ENCODE assay signal across 22 cellular contexts in genomic region chr4:138616775-138617174, GRCh38.
DNase-seq lines count a peak whose midpoint lies in the region; ATAC-seq and TF ChIP-seq lines count a peak whose summit lies in the region.
"Had no signal": no experiment of that assay in that cellular context is flagged by ENCODE, and none has a peak within 500 bp of the region (broad histone marks: within the 10 kb centered on the region; RNA-seq: fewer than 3 reads in every experiment).

No MANE protein-coding gene starts in this region.

- POLR2A ChIA-PET in CD4-positive, alpha-beta memory T cell (lab: Charles Lee; ENCODE audit: partially characterized antibody) = no interaction called here

- intact Hi-C loops in CD4-positive, alpha-beta memory T cell (cut with micrococcal nuclease) = no loop called here

- H3K36me3 ChIP-seq in adipocyte (ENCODE audit: control insufficient read depth, insufficient read depth, low read length, severe bottlenecking) = no peaks in the 10 kb centered on the region
- H3K36me3 ChIP-seq in fibroblast of lung (ENCODE audit: control insufficient read depth, insufficient read depth, low read length) = no peaks in the 10 kb centered on the region
- H3K36me3 ChIP-seq in mesenchymal stem cell (ENCODE audit: control insufficient read depth in 1 of 2, insufficient read depth in 2 of 2, low read depth in 1 of 2, low read length in 2 of 2) = no peaks in the 10 kb centered on the region
- no peaks in the 10 kb centered on the region for H3K36me3 ChIP-seq in CD4-positive, alpha-beta memory T cell (ENCODE audit: insufficient read depth, low read length)
- H3K36me3 ChIP-seq: HAP-1, MG63 had no signal

- H3K36me3 Mint-ChIP-seq in CD4-positive, alpha-beta memory T cell = no peaks in the 10 kb centered on the region
- H3K36me3 Mint-ChIP-seq: IgD-negative memory B cell had no signal

- no peak overlapping the region for H3K4me3 ChIP-seq in adipocyte (ENCODE audit: low read length)
- no peak overlapping the region for H3K4me3 ChIP-seq in fibroblast of lung (replicated peaks in 1 of 4; ENCODE audit: control extremely low read depth in 1 of 4, insufficient read depth in 1 of 4, low read depth in 3 of 4, low read length in 4 of 4)
- H3K4me3 ChIP-seq in mesenchymal stem cell (ENCODE audit: insufficient read depth in 1 of 2, low read depth in 1 of 2, low read length in 2 of 2) = no peak overlapping the region
- no peak overlapping the region for H3K4me3 ChIP-seq in CD4-positive, alpha-beta memory T cell (ENCODE audit: low read length in 2 of 2)
- H3K4me3 ChIP-seq: A549, HAP-1, MG63 had no signal

- no peak overlapping the region for H3K23ac ChIP-seq in mesenchymal stem cell (ENCODE audit: low read length in 2 of 2)

- H3K9me3 Mint-ChIP-seq in CD4-positive, alpha-beta memory T cell = peaks cover 0 to 17% (median 13%) of the 10 kb centered on the region in 8 donors

- H3K4me1 Mint-ChIP-seq in CD4-positive, alpha-beta memory T cell = no peaks in the 10 kb centered on the region
- H3K4me1 Mint-ChIP-seq: IgD-negative memory B cell had no signal

- no peak for ATAC-seq in GM21360 (IDR thresholded peaks at IDR 0.05; ENCODE audit: unreplicated experiment)
- ATAC-seq in GM21526 (IDR thresholded peaks at IDR 0.05; ENCODE audit: low FRiP score, unreplicated experiment) = no peak
- ATAC-seq: A549, PC-3 had no signal

- no peak overlapping the region for H4K91ac ChIP-seq in mesenchymal stem cell (ENCODE audit: low read length)

- no CpG with 5 or more reads among the region's 2 CpGs for WGBS in mesenchymal stem cell

- no peak for TF ChIP-seq CTCF in fibroblast of lung (conservative IDR thresholded peaks at IDR 0.05 in 1 of 2, IDR thresholded peaks at IDR 0.05 in 1 of 2; ENCODE audit: low read depth in 1 of 2, low read length in 2 of 2)

- H3K27ac ChIP-seq in fibroblast of lung (ENCODE audit: insufficient read depth, low read length) (no peak overlapping the region), mesenchymal stem cell (ENCODE audit: low read length, poor library complexity, severe bottlenecking) (no peak overlapping the region)
- no peak overlapping the region for H3K27ac ChIP-seq in CD4-positive, alpha-beta memory T cell (ENCODE audit: low read depth, low read length)
- H3K27ac ChIP-seq: A549, HL-60 had no signal

- H4K8ac ChIP-seq in mesenchymal stem cell (ENCODE audit: low read length) = no peak overlapping the region

- no peaks in the 10 kb centered on the region for H4K20me1 ChIP-seq in fibroblast of lung (ENCODE audit: control insufficient read depth, extremely low read depth, insufficient read depth, low read length)

- H2AFZ ChIP-seq in fibroblast of lung (ENCODE audit: low read length) (no peak overlapping the region), mesenchymal stem cell (ENCODE audit: low read depth, low read length) (no peak overlapping the region)

- no peak overlapping the region for H3K9ac ChIP-seq in adipocyte (ENCODE audit: low read length)
- H3K9ac ChIP-seq in fibroblast of lung (ENCODE audit: insufficient read depth, low read length) = no peak overlapping the region
- H3K9ac ChIP-seq in mesenchymal stem cell (ENCODE audit: low read length) = no peak overlapping the region

- no peak overlapping the region for H3K14ac ChIP-seq in mesenchymal stem cell (ENCODE audit: low read length in 2 of 2)

- no peak overlapping the region for H2BK12ac ChIP-seq in mesenchymal stem cell (ENCODE audit: low read length in 2 of 2)

- no peak overlapping the region for H2BK120ac ChIP-seq in mesenchymal stem cell (ENCODE audit: low read depth, low read length)

- H3K27ac Mint-ChIP-seq in CD4-positive, alpha-beta memory T cell = no peak overlapping the region
- H3K27ac Mint-ChIP-seq: IgD-negative memory B cell had no signal

- H2BK5ac ChIP-seq in mesenchymal stem cell (ENCODE audit: low read depth, low read length, poor library complexity, severe bottlenecking) = no peak overlapping the region

- no peak overlapping the region for H3K4me2 ChIP-seq in fibroblast of lung (ENCODE audit: extremely low read depth, insufficient read depth, low read length)
- H3K4me2 ChIP-seq in mesenchymal stem cell (ENCODE audit: low read length, poor library complexity, severe bottlenecking) = no peak overlapping the region
- H3K4me2 ChIP-seq: A549 had no signal

- no peaks in the 10 kb centered on the region for H3K27me3 ChIP-seq in adipocyte (replicated peaks; ENCODE audit: control insufficient read depth, insufficient read depth, low read length)
- no peaks in the 10 kb centered on the region for H3K27me3 ChIP-seq in fibroblast of lung (ENCODE audit: control insufficient read depth, insufficient read depth, low read length)
- H3K27me3 ChIP-seq in mesenchymal stem cell (ENCODE audit: control insufficient read depth in 1 of 2, insufficient read depth in 1 of 2, low read length in 2 of 2) = no peaks in the 10 kb centered on the region
- no peaks in the 10 kb centered on the region for H3K27me3 ChIP-seq in CD4-positive, alpha-beta memory T cell (ENCODE audit: insufficient read depth, low read length)
- H3K27me3 ChIP-seq: MG63 had no signal

- no peak overlapping the region for H2AK5ac ChIP-seq in mesenchymal stem cell (ENCODE audit: low read length, severe bottlenecking)

- CTCF ChIA-PET in CD4-positive, alpha-beta memory T cell (lab: Charles Lee; ENCODE audit: partially characterized antibody) = no interaction called here

- peak; percentile 31 for DNase-seq in AG20443 (ENCODE audit: low spot score)
- DNase-seq in adipocyte (ENCODE audit: low read depth) = peak; percentile 44
- DNase-seq in fibroblast of lung (ENCODE audit: low read depth in 2 of 2) = peak; percentile 14 to 71
- DNase-seq in mesenchymal stem cell = peak; percentile 35
- DNase-seq in CD4-positive, alpha-beta memory T cell = no peak
- DNase-seq: C1 segment of cervical spinal cord, DMS79 treated with DMSO at 0.1 percent for 48 hours, Karpas-422, MG63, NCI-H1092, NCI-H2081 treated with DMSO at 0.1 percent for 48 hours, NCI-H510A, NCI-H82, PC-3, RPMI8226, SHP77 treated with DMSO at 0.1 percent for 48 hours had no signal

- H2BK15ac ChIP-seq in mesenchymal stem cell (ENCODE audit: low read depth, poor library complexity, severe bottlenecking) = no peak overlapping the region

- no peak overlapping the region for H3K4me3 Mint-ChIP-seq in CD4-positive, alpha-beta memory T cell
- H3K4me3 Mint-ChIP-seq: IgD-negative memory B cell had no signal

- H3K4me1 ChIP-seq in adipocyte (ENCODE audit: control insufficient read depth, insufficient read depth, low read length) (peaks cover 11% of the 10 kb centered on the region), fibroblast of lung (ENCODE audit: control insufficient read depth, extremely low read depth, insufficient read depth, low read length) (no peaks in the 10 kb centered on the region), mesenchymal stem cell (ENCODE audit: control insufficient read depth, insufficient read depth, low read depth, low read length) (peaks cover 1% of the 10 kb centered on the region)
- H3K4me1 ChIP-seq in CD4-positive, alpha-beta memory T cell (ENCODE audit: insufficient read depth, low read length) = no peaks in the 10 kb centered on the region
- H3K4me1 ChIP-seq: A549 had no signal

- no peaks in the 10 kb centered on the region for H3K9me3 ChIP-seq in adipocyte (ENCODE audit: control insufficient read depth, low read length)
- H3K9me3 ChIP-seq in fibroblast of lung (ENCODE audit: control insufficient read depth, insufficient read depth, low read depth, low read length) = no peaks in the 10 kb centered on the region
- no peaks in the 10 kb centered on the region for H3K9me3 ChIP-seq in mesenchymal stem cell (ENCODE audit: control insufficient read depth, low read length)
- H3K9me3 ChIP-seq in CD4-positive, alpha-beta memory T cell (ENCODE audit: control insufficient read depth in 1 of 2, low read length in 2 of 2) = no peaks in the 10 kb centered on the region
- H3K9me3 ChIP-seq: A549, HAP-1, MG63 had no signal

- no peak overlapping the region for H3K4ac ChIP-seq in mesenchymal stem cell (ENCODE audit: low read depth in 1 of 2, low read length in 2 of 2)

- H3K18ac ChIP-seq in mesenchymal stem cell (ENCODE audit: low read depth in 1 of 2, low read length in 2 of 2) = no peak overlapping the region

- no peaks in the 10 kb centered on the region for H3K79me1 ChIP-seq in mesenchymal stem cell (replicated peaks; ENCODE audit: low read length, poor library complexity, severe bottlenecking)

- H3K79me2 ChIP-seq in fibroblast of lung (ENCODE audit: control insufficient read depth, insufficient read depth, low read length) = no peaks in the 10 kb centered on the region

- peaks cover 0 to under 1% of the 10 kb centered on the region in 2 donors for H3K27me3 Mint-ChIP-seq in CD4-positive, alpha-beta memory T cell

Comparison
In these comparisons a context has a peak if more than half of its experiments do, and no peak if none do; other contexts are left out.
1. DNase-seq: peak in AG20443 (single experiment), adipocyte (single experiment), fibroblast of lung (2 of 2) and mesenchymal stem cell (single experiment); none in CD4-positive, alpha-beta memory T cell (0 of 5).